Comparison of ENCODE assay signal across 8 cellular contexts in genomic region chr17:4987767-4988083, GRCh38. TPM values are rescaled to one million over a fixed set of nuclear protein-coding genes. Genes with fewer than 3 reads are reported as not detected.
DNase-seq lines count a peak whose midpoint lies in the region; ATAC-seq, FAIRE-seq and TF ChIP-seq lines count a peak whose summit lies in the region.

No MANE protein-coding gene starts in this region.

- POLR2A ChIA-PET in naive thymus-derived CD4-positive, alpha-beta T cell (lab: Charles Lee): interaction anchor here (1.0 to 4.0 kb wide), 11 partner anchors 10 to 91 kb away, joined by 3 to 50 read pairs (median 8); partner anchors contain the start of genes C17orf107, INCA1, KIF1C and PFN1

- H3K27me3 Mint-ChIP-seq in CD14-positive monocyte (ENCODE audit: low read depth in 3 of 3): peaks cover 0 to 2% (median 1%) of the 10 kb centered on the region in 3 donors
- no peaks in the 10 kb centered on the region for H3K27me3 Mint-ChIP-seq in naive thymus-derived CD4-positive, alpha-beta T cell

- peak overlapping the region; percentile 84 to 97 (median 96) for H3K27ac Mint-ChIP-seq in CD14-positive monocyte
- peak overlapping the region; percentile 87 to 95 (median 93) for H3K27ac Mint-ChIP-seq in naive thymus-derived CD4-positive, alpha-beta T cell

- peaks cover 0 to 2% (median 0%) of the 10 kb centered on the region in 7 donors for H3K9me3 Mint-ChIP-seq in CD14-positive monocyte
- no peaks in the 10 kb centered on the region for H3K9me3 Mint-ChIP-seq in naive thymus-derived CD4-positive, alpha-beta T cell

- no peaks in the 10 kb centered on the region for H3K9me3 ChIP-seq in HUES64 (ENCODE audit: insufficient read depth, low read depth, low read length)
- H3K9me3 ChIP-seq in naive thymus-derived CD4-positive, alpha-beta T cell (ENCODE audit: control insufficient read depth in 2 of 3, low read length in 3 of 3): no peaks in the 10 kb centered on the region

- peaks cover 26 to 33% of the 10 kb centered on the region in 2 donors for H3K36me3 Mint-ChIP-seq in CD14-positive monocyte
- peaks cover 0 to 11% (median 3%) of the 10 kb centered on the region in 5 donors for H3K36me3 Mint-ChIP-seq in naive thymus-derived CD4-positive, alpha-beta T cell

- DNase-seq in CD14-positive monocyte (ENCODE audit: low spot score) (no peak), NCI-H748 (lab: John Stamatoyannopoulos, UW; ENCODE audit: unreplicated experiment) (no peak), RCC 7860 (ENCODE audit: low spot score) (no peak), NCI-H510A (lab: John Stamatoyannopoulos, UW) (no peak)
- peak in 1 of 9 donors; percentile 18 for DNase-seq in naive thymus-derived CD4-positive, alpha-beta T cell

- H3K36me3 ChIP-seq in HUES64 (ENCODE audit: insufficient read depth, low read length): no peaks in the 10 kb centered on the region
- H3K36me3 ChIP-seq in naive thymus-derived CD4-positive, alpha-beta T cell (ENCODE audit: control insufficient read depth in 2 of 3, insufficient read depth in 3 of 3, low read length in 3 of 3): peaks cover 0 to 19% (median 0%) of the 10 kb centered on the region in 3 experiments

- peaks cover 11% of the 10 kb centered on the region; the same call in 1 of the 2 replicates for H3K27me3 ChIP-seq in HUES64 (ENCODE audit: insufficient read depth, low read length)
- H3K27me3 ChIP-seq in naive thymus-derived CD4-positive, alpha-beta T cell (ENCODE audit: control insufficient read depth in 2 of 2, insufficient read depth in 2 of 2, low read length in 2 of 2): no peaks in the 10 kb centered on the region

- peak; percentile 15 for ATAC-seq in naive thymus-derived CD4-positive, alpha-beta T cell
- no peak for ATAC-seq in GM21576 (IDR thresholded peaks at IDR 0.05; ENCODE audit: unreplicated experiment)

- H3K4me3 Mint-ChIP-seq in CD14-positive monocyte: peak overlapping the region; percentile 92 to 96
- peak overlapping the region; percentile 86 to 94 (median 91) for H3K4me3 Mint-ChIP-seq in naive thymus-derived CD4-positive, alpha-beta T cell

- no peak for TF ChIP-seq CTCF in CD14-positive monocyte (IDR thresholded peaks at IDR 0.05)

- WGBS in HUES64: 7% methylated on average over 18 of the region's 18 CpGs

- no peak overlapping the region for H3K27ac ChIP-seq in HUES64 (ENCODE audit: low read depth, low read length)
- H3K27ac ChIP-seq in cingulate gyrus (ENCODE audit: low read depth, low read length): peak overlapping the region; percentile 91
- peak overlapping the region; percentile 99 for H3K27ac ChIP-seq in naive thymus-derived CD4-positive, alpha-beta T cell (ENCODE audit: low read depth, low read length)

- intact Hi-C loops in CD14-positive monocyte (cut with micrococcal nuclease): loop anchor here (5.0 kb wide), 2 partner anchors 35 to 80 kb away; partner anchors contain the start of gene ENO3 (in 1 of the 2)
- intact Hi-C loops in naive thymus-derived CD4-positive, alpha-beta T cell (cut with micrococcal nuclease): loop anchor here (1.0 to 5.0 kb wide), 7 partner anchors 10 to 125 kb away; partner anchors contain the start of genes INCA1 (in 2 of the 2), KIF1C (in 2 of the 2), RNF167 (in 2 of the 2) and SLC25A11 (in 2 of the 2)

- peak overlapping the region; percentile 71 for H3K4me3 ChIP-seq in HUES64 (ENCODE audit: low read length)
- H3K4me3 ChIP-seq in naive thymus-derived CD4-positive, alpha-beta T cell (ENCODE audit: low read length): peak overlapping the region; percentile 91

- no peak for FAIRE-seq in RCC 7860 (lab: Jason Lieb, UNC)

- H3K4me1 Mint-ChIP-seq in CD14-positive monocyte: peaks cover 41% of the 10 kb centered on the region
- H3K4me1 Mint-ChIP-seq in naive thymus-derived CD4-positive, alpha-beta T cell: peaks cover 29 to 47% (median 45%) of the 10 kb centered on the region in 7 donors

- H3K9ac ChIP-seq in HUES64 (ENCODE audit: low read depth, low read length): peak overlapping the region; percentile 18; the same call in 1 of the 2 replicates

- H3K4me1 ChIP-seq in HUES64 (ENCODE audit: insufficient read depth, low read length): peaks cover 9% of the 10 kb centered on the region; the same call in 1 of the 2 replicates
- H3K4me1 ChIP-seq in naive thymus-derived CD4-positive, alpha-beta T cell (ENCODE audit: control insufficient read depth in 2 of 2, insufficient read depth in 2 of 2, low read length in 2 of 2): peaks cover 10 to 23% of the 10 kb centered on the region in 2 donors

- CTCF ChIA-PET in naive thymus-derived CD4-positive, alpha-beta T cell (lab: Charles Lee): interaction anchor here (0.7 to 1.7 kb wide), 5 partner anchors 9 to 78 kb away, joined by 3 to 6 read pairs (median 5); partner anchors contain the start of gene INCA1

RNA-seq across cellular contexts. Expression of gene CAMTA2, which starts 0.2 kb away (rescaled TPM):
- polyA plus RNA-seq in CD14-positive monocyte: 1 to 10 TPM; 7.1 to 7.6 TPM
- polyA plus RNA-seq in HUES64 (2013, experiment 1 of 2): 5.4 TPM
- polyA plus RNA-seq in HUES64 (2013, experiment 2 of 2): 5.1 TPM
- 10 to 100 TPM; 55.2 to 90.0 (median 64.1) TPM for total RNA-seq in naive thymus-derived CD4-positive, alpha-beta T cell
- 10 to 100 TPM in 1 of 2 donors, 1 to 10 TPM in 1; 9.7 to 20.5 TPM for polyA plus RNA-seq in naive thymus-derived CD4-positive, alpha-beta T cell

RNA-seq across cellular contexts. Expression of gene INCA1, which starts 9.6 kb away (rescaled TPM):
- polyA plus RNA-seq in CD14-positive monocyte: under 1 TPM; 0.38 to 0.44 TPM
- polyA plus RNA-seq in HUES64 (2013, experiment 1 of 2): 0.90 TPM
- polyA plus RNA-seq in HUES64 (2013, experiment 2 of 2): 0.51 TPM
- total RNA-seq in naive thymus-derived CD4-positive, alpha-beta T cell: under 1 TPM in 4 of 5 experiments, not detected in 1; 0.38 to 0.42 (median 0.41) TPM
- not detected for polyA plus RNA-seq in naive thymus-derived CD4-positive, alpha-beta T cell

RNA-seq across cellular contexts. Expression of gene KIF1C, which starts 10.0 kb away (rescaled TPM):
- polyA plus RNA-seq in CD14-positive monocyte: 1 to 10 TPM; 3.6 to 3.9 TPM
- 45.7 TPM for polyA plus RNA-seq in HUES64 (2013, experiment 1 of 2)
- polyA plus RNA-seq in HUES64 (2013, experiment 2 of 2): 48.4 TPM
- total RNA-seq in naive thymus-derived CD4-positive, alpha-beta T cell: 10 to 100 TPM; 11.5 to 46.5 (median 21.0) TPM
- 1 to 10 TPM; 3.0 to 3.4 TPM for polyA plus RNA-seq in naive thymus-derived CD4-positive, alpha-beta T cell

RNA-seq across cellular contexts. Expression of gene SPAG7, which starts 20.1 kb away (rescaled TPM):
- polyA plus RNA-seq in CD14-positive monocyte: 10 to 100 TPM; 85.1 to 96.7 TPM
- 73.1 TPM for polyA plus RNA-seq in HUES64 (2013, experiment 1 of 2)
- polyA plus RNA-seq in HUES64 (2013, experiment 2 of 2): 89.2 TPM
- 10 to 100 TPM; 41.6 to 59.6 (median 42.6) TPM for total RNA-seq in naive thymus-derived CD4-positive, alpha-beta T cell
- 100 to 1,000 TPM in 1 of 2 donors, 10 to 100 TPM in 1; 96.9 to 119 TPM for polyA plus RNA-seq in naive thymus-derived CD4-positive, alpha-beta T cell

RNA-seq across cellular contexts. Expression of gene ENO3, which starts 36.8 kb away (rescaled TPM):
- polyA plus RNA-seq in CD14-positive monocyte: under 1 TPM; 0.36 to 0.60 TPM
- polyA plus RNA-seq in HUES64 (2013, experiment 1 of 2): 14.8 TPM
- 18.8 TPM for polyA plus RNA-seq in HUES64 (2013, experiment 2 of 2)
- 10 to 100 TPM; 21.5 to 56.3 (median 31.8) TPM for total RNA-seq in naive thymus-derived CD4-positive, alpha-beta T cell
- 1 to 10 TPM in 1 of 2 donors, under 1 TPM in 1; 0.87 to 1.8 TPM for polyA plus RNA-seq in naive thymus-derived CD4-positive, alpha-beta T cell
